Comparison of ENCODE assay signal across 1 cellular context in genomic region chr9:35831040-35831439, GRCh38.
TF ChIP-seq lines count a peak whose summit lies in the region.

No MANE protein-coding gene starts in this region.

TF ChIP-seq in neural cell, 6 proteins besides CTCF, POLR2A, EP300 and RAD21 (continued from another document):
- TF ChIP-seq REST (IDR thresholded peaks at IDR 0.05; ENCODE audit: borderline replicate concordance) (no peak), MXI1 (conservative IDR thresholded peaks at IDR 0.05; ENCODE audit: poor library complexity, severe bottlenecking) (no peak), TAF1 (IDR thresholded peaks at IDR 0.05; ENCODE audit: low read depth) (no peak), SMC3 (conservative IDR thresholded peaks at IDR 0.05; ENCODE audit: poor library complexity) (no peak)
